Comparison of ENCODE assay signal across 19 cellular contexts in the genomic region with DNA sequence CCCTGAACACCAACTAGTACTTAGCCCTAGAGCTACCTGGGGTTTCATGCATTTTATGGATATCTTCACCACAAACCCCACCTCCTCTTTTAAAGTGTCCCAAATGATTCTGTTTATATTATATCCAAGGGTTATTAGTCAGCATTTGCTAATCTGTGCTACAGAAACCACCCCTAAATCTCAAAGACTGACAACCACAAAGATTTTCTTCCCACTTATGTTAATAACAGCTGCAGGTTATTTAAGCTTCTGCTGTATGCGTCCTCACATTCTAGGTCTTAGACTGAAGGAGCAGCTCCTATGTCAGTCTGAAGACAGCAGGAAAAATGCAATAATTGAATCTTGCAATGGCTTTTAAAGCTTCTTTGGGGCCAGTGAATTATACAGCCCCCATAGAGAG.
"Had no signal": no experiment of that assay in that cellular context is flagged by ENCODE, and none has a peak within 500 bp of the region (broad histone marks: within the 10 kb centered on the region; RNA-seq: fewer than 3 reads in every experiment).

No MANE protein-coding gene starts in this region.

- DNase-seq: activated CD4-positive, alpha-beta memory T cell treated with anti-CD3 and anti-CD28 coated beads, Interleukin-2, amount 10 ng/mL, durations not matched to agents 7 days and 5 days; activated CD4-positive, alpha-beta T cell treated with anti-CD3 and anti-CD28 coated beads for 48 hours; activated CD4-positive, CD25-positive, alpha-beta regulatory T cell; activated naive CD4-positive, alpha-beta T cell treated with Interleukin-2 at 50 U/mL for 16 hours; activated naive CD8-positive, alpha-beta T cell treated with anti-CD3 and anti-CD28 coated beads, Interleukin-2, amount 10 ng/mL, durations not matched to agents 7 days and 5 days; anterior cingulate cortex; brain microvascular endothelial cell; central memory CD4-positive, alpha-beta T cell; endodermal cell; left ventricle myocardium superior; mucosa of descending colon; naive thymus-derived CD8-positive, alpha-beta T cell; pancreas; stimulated activated naive CD8-positive, alpha-beta T cell treated with anti-CD3 and anti-CD28 coated beads, Interleukin-15, amount 100 ng/mL, for 72 hours; T-helper 1 cell; T-helper 9 cell; transverse colon had no signal

- ATAC-seq: activated CD8-positive, alpha-beta memory T cell treated with anti-CD3 and anti-CD28 coated beads, Interleukin-2, amount 10 ng/mL, durations not matched to agents 7 days and 5 days; activated T-helper 17 cell treated with anti-CD3 and anti-CD28 coated beads, Interleukin-2, amount 50 U/mL, for 72 hours; left ventricle myocardium superior; mucosa of descending colon; naive thymus-derived CD8-positive, alpha-beta T cell; pancreas; stimulated activated naive CD8-positive, alpha-beta T cell treated with anti-CD3 and anti-CD28 coated beads, Interleukin-15, amount 100 ng/mL, for 72 hours had no signal
